Comparison of ENCODE assay signal across 8 cellular contexts in genomic region chr16:14284930-14285541, GRCh38.
DNase-seq lines count a peak whose midpoint lies in the region; ATAC-seq and TF ChIP-seq lines count a peak whose summit lies in the region.

No MANE protein-coding gene starts in this region.

- H3K9me3 Mint-ChIP-seq in CD8-positive, alpha-beta T cell: peaks cover 11% of the 10 kb centered on the region
- H3K9me3 Mint-ChIP-seq in stimulated activated memory B cell treated with anti-CD40 and anti-IgM and Interleukin-4, amounts not matched to agents 10 μg/mL and 1 μg/mL and 100 μg/mL, for 72 hours: peaks cover 8% of the 10 kb centered on the region

- CTCF ChIA-PET in CD8-positive, alpha-beta T cell (lab: Charles Lee): interaction anchor here (1.0 to 2.3 kb wide), 3 partner anchors 15 to 365 kb away, joined by 3 to 12 read pairs (median 5); partner anchors contain the start of gene ERCC4

- peak in 2 of 7 experiments; percentile 30 to 38 for DNase-seq in CD8-positive, alpha-beta T cell
- DNase-seq in NCI-H2227 (lab: John Stamatoyannopoulos, UW; ENCODE audit: unreplicated experiment): peak; percentile 84
- DNase-seq in astrocyte of the cerebellum (ENCODE audit: low read depth): peak; percentile 29
- DNase-seq in iPS-NIHi11 (ENCODE audit: low spot score): peak; percentile 34
- DNase-seq in mesenteric fat pad (ENCODE audit: low spot score): no peak

- POLR2A ChIA-PET in CD8-positive, alpha-beta T cell (lab: Charles Lee): interaction anchor here (0.5 to 2.2 kb wide), 6 partner anchors 16 to 365 kb away, joined by 3 to 10 read pairs (median 4); partner anchors contain the start of gene ERCC4

- H3K36me3 ChIP-seq in CD8-positive, alpha-beta T cell (ENCODE audit: insufficient read depth, low read length): no peaks in the 10 kb centered on the region

- H3K4me3 ChIP-seq in CD8-positive, alpha-beta T cell (ENCODE audit: low read depth, low read length): peak overlapping the region; percentile 95
- peak overlapping the region; percentile 71 for H3K4me3 ChIP-seq in astrocyte of the cerebellum (ENCODE audit: low read depth, low read length)

- ATAC-seq in CD8-positive, alpha-beta T cell: peak; percentile 50
- ATAC-seq in GM18868 (IDR thresholded peaks at IDR 0.05; ENCODE audit: unreplicated experiment) (peak; percentile 40), HG03060 (IDR thresholded peaks at IDR 0.05; ENCODE audit: low read depth, unreplicated experiment) (peak; percentile 15)
- peak; percentile 71 for ATAC-seq in stimulated activated memory B cell treated with anti-CD40 and anti-IgM and Interleukin-4, amounts not matched to agents 10 μg/mL and 1 μg/mL and 100 μg/mL, for 72 hours

- peaks cover 1% of the 10 kb centered on the region for H3K36me3 Mint-ChIP-seq in CD8-positive, alpha-beta T cell
- H3K36me3 Mint-ChIP-seq in stimulated activated memory B cell treated with anti-CD40 and anti-IgM and Interleukin-4, amounts not matched to agents 10 μg/mL and 1 μg/mL and 100 μg/mL, for 72 hours: peaks cover 9% of the 10 kb centered on the region

- no peaks in the 10 kb centered on the region for H3K27me3 ChIP-seq in CD8-positive, alpha-beta T cell (ENCODE audit: insufficient read depth, low read length)

- no peak for TF ChIP-seq CTCF in CD8-positive, alpha-beta T cell (IDR thresholded peaks at IDR 0.05)
- TF ChIP-seq CTCF in astrocyte of the cerebellum (IDR thresholded peaks at IDR 0.05; ENCODE audit: low read depth, low read length, missing control alignments): peak; percentile 49

- in situ Hi-C loops in astrocyte of the cerebellum (cut with HindIII; ENCODE audit: low sequenced_read_pairs): no loop called here

- no peaks in the 10 kb centered on the region for H3K27me3 Mint-ChIP-seq in CD8-positive, alpha-beta T cell (ENCODE audit: low read depth)
- H3K27me3 Mint-ChIP-seq in stimulated activated memory B cell treated with anti-CD40 and anti-IgM and Interleukin-4, amounts not matched to agents 10 μg/mL and 1 μg/mL and 100 μg/mL, for 72 hours: no peaks in the 10 kb centered on the region

- intact Hi-C loops in CD8-positive, alpha-beta T cell (cut with DNase I, micrococcal nuclease): loop anchor here (1.0 to 5.0 kb wide), 8 partner anchors 24 to 772 kb away; partner anchors contain the start of genes MRTFB (in 1 of the 2), NTAN1 (in 1 of the 2) and PARN (in 1 of the 2)

- H3K4me1 ChIP-seq in CD8-positive, alpha-beta T cell (ENCODE audit: insufficient read depth, low read length): peaks cover 9% of the 10 kb centered on the region

- peaks cover 5% of the 10 kb centered on the region for H3K9me3 ChIP-seq in CD8-positive, alpha-beta T cell (ENCODE audit: low read length)

- H3K4me1 Mint-ChIP-seq in CD8-positive, alpha-beta T cell (ENCODE audit: low read depth): peaks cover 15% of the 10 kb centered on the region
- H3K4me1 Mint-ChIP-seq in stimulated activated memory B cell treated with anti-CD40 and anti-IgM and Interleukin-4, amounts not matched to agents 10 μg/mL and 1 μg/mL and 100 μg/mL, for 72 hours: peaks cover 17% of the 10 kb centered on the region

- peak overlapping the region; percentile 57 for H3K27ac ChIP-seq in CD8-positive, alpha-beta T cell (ENCODE audit: low read depth, low read length)

- H3K4me3 Mint-ChIP-seq in CD8-positive, alpha-beta T cell: peak overlapping the region; percentile 91
- H3K4me3 Mint-ChIP-seq in stimulated activated memory B cell treated with anti-CD40 and anti-IgM and Interleukin-4, amounts not matched to agents 10 μg/mL and 1 μg/mL and 100 μg/mL, for 72 hours: peak overlapping the region; percentile 91

- H3K27ac Mint-ChIP-seq in CD8-positive, alpha-beta T cell: peak overlapping the region; percentile 91
- H3K27ac Mint-ChIP-seq in stimulated activated memory B cell treated with anti-CD40 and anti-IgM and Interleukin-4, amounts not matched to agents 10 μg/mL and 1 μg/mL and 100 μg/mL, for 72 hours: peak overlapping the region; percentile 91

Comparison
In these comparisons a context has a peak if more than half of its experiments do, and no peak if none do; other contexts are left out.
1. ATAC-seq: peak in every context shown above with its lines; median percentile 71 in stimulated activated memory B cell treated with anti-CD40 and anti-IgM and Interleukin-4, amounts not matched to agents 10 μg/mL and 1 μg/mL and 100 μg/mL, for 72 hours; 50 in CD8-positive, alpha-beta T cell; 40 in GM18868; 15 in HG03060.